20 cellular contexts compared by ENCODE assay signal in genomic region chr12:65657635-65658034, GRCh38.
DNase-seq lines count a peak whose midpoint lies in the region; ATAC-seq and TF ChIP-seq lines count a peak whose summit lies in the region.
"Had no signal": no experiment of that assay in that cellular context is flagged by ENCODE, and none has a peak within 500 bp of the region (broad histone marks: within the 10 kb centered on the region; RNA-seq: fewer than 3 reads in every experiment).

No MANE protein-coding gene starts in this region.

- intact Hi-C loops in A673 (cut with micrococcal nuclease; ENCODE audit: unreplicated experiment) = loop anchor here (2.0 kb wide), 1 partner anchor 409 kb away; no protein-coding TSS in a partner anchor

- no peak for TF ChIP-seq CTCF in A673 (conservative IDR thresholded peaks at IDR 0.05; ENCODE audit: low read depth, low read length)
- TF ChIP-seq CTCF in RWPE1 (conservative IDR thresholded peaks at IDR 0.05; ENCODE audit: low read depth) = no peak
- no peak for TF ChIP-seq CTCF in fibroblast of mammary gland (conservative IDR thresholded peaks at IDR 0.05; ENCODE audit: control insufficient read depth, insufficient read depth, low read depth, low read length)
- TF ChIP-seq CTCF in WERI-Rb-1 (IDR thresholded peaks at IDR 0.05; ENCODE audit: low read depth, low read length) = no peak
- no peak for TF ChIP-seq CTCF in BE2C (IDR thresholded peaks at IDR 0.05; ENCODE audit: low read depth, low read length)

- DNase-seq in A673 (ENCODE audit: low spot score) = no peak
- DNase-seq in HCEC 1CT = peak; percentile 61
- DNase-seq in RWPE1 (ENCODE audit: low spot score) = no peak
- DNase-seq in fibroblast of mammary gland (ENCODE audit: low read depth) = peak; percentile 52
- no peak for DNase-seq in WERI-Rb-1
- no peak for DNase-seq in BE2C
- no peak for DNase-seq in cerebellar nuclear complex (lab: John Stamatoyannopoulos, UW)
- DNase-seq: activated B cell treated with CpG ODN at 0.5 μM for 24 hours; activated CD8-positive, alpha-beta memory T cell treated with anti-CD3 and anti-CD28 coated beads for 24 hours; anterior cingulate cortex; cortex of kidney; H7; head of caudate nucleus; islet precursor cell; NCI-H1105; NCI-H2171 treated with DMSO at 0.1 percent for 48 hours; RPMI8226 had no signal

- BruUV-seq in A673 (replicated peaks; lab: Mats Ljungman, UMichigan) = no TSS peak

- H3K9me3 ChIP-seq in A673 (ENCODE audit: low read depth, low read length, poor library complexity, severe bottlenecking) (no peaks in the 10 kb centered on the region), WERI-Rb-1 (ENCODE audit: severe bottlenecking) (no peaks in the 10 kb centered on the region), BE2C (no peaks in the 10 kb centered on the region)
- H3K9me3 ChIP-seq: vagina had no signal

- POLR2A ChIA-PET in A673 (lab: Charles Lee; ENCODE audit: low non-redundant PET) (no interaction called here), RWPE1 (lab: Yijun Ruan, JAX; ENCODE audit: low non-redundant PET) (no interaction called here)

- CTCF ChIA-PET in A673 (lab: Charles Lee) = no interaction called here
- CTCF ChIA-PET in RWPE1 (lab: Yijun Ruan, JAX) = no interaction called here

- H3K4me1 ChIP-seq in A673 (ENCODE audit: insufficient read depth, low read length, poor library complexity, severe bottlenecking) = peaks cover 22% of the 10 kb centered on the region
- no peaks in the 10 kb centered on the region for H3K4me1 ChIP-seq in BE2C
- H3K4me1 ChIP-seq: neural progenitor cell, vagina had no signal

- H3K4me3 ChIP-seq in A673 (ENCODE audit: low read depth, low read length, poor library complexity, severe bottlenecking) (no peak overlapping the region), fibroblast of mammary gland (ENCODE audit: control insufficient read depth, low read depth, low read length) (no peak overlapping the region), WERI-Rb-1 (ENCODE audit: low read depth, low read length) (no peak overlapping the region), BE2C (ENCODE audit: low read depth, low read length) (no peak overlapping the region)
- H3K4me3 ChIP-seq: neural progenitor cell, vagina had no signal

- no peak for ATAC-seq in GM18909 (IDR thresholded peaks at IDR 0.05; ENCODE audit: poor library complexity, unreplicated experiment)

- H3K27ac ChIP-seq in A673 (ENCODE audit: low read depth, low read length, poor library complexity, severe bottlenecking) (peak overlapping the region; percentile 25), RWPE1 (peak overlapping the region; percentile 69; the same call in 1 of the 2 replicates), WERI-Rb-1 (no peak overlapping the region)
- H3K27ac ChIP-seq: neural progenitor cell, vagina had no signal

- H3K36me3 ChIP-seq in A673 (ENCODE audit: insufficient read depth, low read length, poor library complexity, severe bottlenecking) (no peaks in the 10 kb centered on the region), WERI-Rb-1 (no peaks in the 10 kb centered on the region), BE2C (no peaks in the 10 kb centered on the region)
- H3K36me3 ChIP-seq: neural progenitor cell, vagina had no signal

- H3K27me3 ChIP-seq in A673 (replicated peaks; ENCODE audit: insufficient read depth, low read depth, low read length, poor library complexity) (no peaks in the 10 kb centered on the region), WERI-Rb-1 (ENCODE audit: insufficient read depth, low read depth, severe bottlenecking) (no peaks in the 10 kb centered on the region), BE2C (no peaks in the 10 kb centered on the region)
- H3K27me3 ChIP-seq: neural progenitor cell, vagina had no signal

Comparison
In these comparisons a context has a peak if more than half of its experiments do, and no peak if none do; other contexts are left out.
1. DNase-seq: peak in HCEC 1CT (single experiment) and fibroblast of mammary gland (single experiment); none in A673 (single experiment), RWPE1 (single experiment), WERI-Rb-1 (single experiment), BE2C (single experiment) and cerebellar nuclear complex (0 of 2).